9 cellular contexts compared by ENCODE assay signal in the genomic region with DNA sequence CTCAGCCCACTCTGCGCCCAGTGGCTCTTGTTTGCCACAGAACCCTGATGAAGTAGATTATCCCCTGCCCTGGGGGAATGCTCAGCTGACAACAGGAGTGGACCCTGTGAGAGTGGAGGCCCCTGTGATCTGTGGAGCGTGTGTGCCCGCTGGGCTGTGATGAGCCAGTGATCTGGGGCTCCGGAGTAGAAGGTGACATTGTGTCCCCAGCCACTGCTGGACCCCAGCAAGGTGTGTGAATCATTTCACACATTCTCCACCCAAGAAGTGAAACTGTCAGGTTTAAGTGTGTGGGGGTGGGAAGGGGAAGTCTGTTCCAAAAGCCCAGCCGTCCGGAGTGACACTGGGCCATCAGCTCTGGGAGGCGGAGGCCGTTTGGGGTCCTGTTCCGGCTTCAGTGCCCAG. TPM values are rescaled to one million over a fixed set of nuclear protein-coding genes. Genes with fewer than 3 reads are reported as not detected.
DNase-seq lines count a peak whose midpoint lies in the region; ATAC-seq and TF ChIP-seq lines count a peak whose summit lies in the region.
"Had no signal": no experiment of that assay in that cellular context is flagged by ENCODE, and none has a peak within 500 bp of the region (broad histone marks: within the 10 kb centered on the region; RNA-seq: fewer than 3 reads in every experiment).

No MANE protein-coding gene starts in this region.

- H3K36me3 Mint-ChIP-seq in CD14-positive monocyte, result peaks cover 18 to 19% of the 10 kb centered on the region in 2 donors

- TF ChIP-seq POLR2A in GM19099 (IDR thresholded peaks at IDR 0.05; ENCODE audit: extremely low read depth, insufficient read length, low read depth), result peak; percentile 17
- TF ChIP-seq POLR2A in breast epithelium (IDR thresholded peaks at IDR 0.05), result no peak
- TF ChIP-seq POLR2A in vagina (IDR thresholded peaks at IDR 0.05), result no peak

- H3K27me3 ChIP-seq in duodenal mucosa (ENCODE audit: control insufficient read depth in 1 of 2, insufficient read depth in 2 of 2, low read length in 2 of 2) (no peaks in the 10 kb centered on the region), breast epithelium (no peaks in the 10 kb centered on the region), vagina (no peaks in the 10 kb centered on the region)

- H3K4me3 ChIP-seq in duodenal mucosa (ENCODE audit: low read depth in 1 of 2, low read length in 2 of 2) (peak overlapping the region; percentile 40 to 54), breast epithelium (peak overlapping the region in 1 of 3 donors; percentile 4), vagina (no peak overlapping the region)

- H3K4me1 Mint-ChIP-seq in CD14-positive monocyte, result peaks cover 60% of the 10 kb centered on the region

- H3K27ac ChIP-seq in duodenal mucosa (ENCODE audit: low read depth, low read length) (no peak overlapping the region), breast epithelium (no peak overlapping the region), vagina (no peak overlapping the region)

- no peaks in the 10 kb centered on the region for H3K36me3 ChIP-seq in duodenal mucosa (ENCODE audit: control insufficient read depth in 1 of 2, insufficient read depth in 2 of 2, low read length in 2 of 2)
- H3K36me3 ChIP-seq in breast epithelium, result no peaks in the 10 kb centered on the region
- H3K36me3 ChIP-seq in vagina, result no peaks in the 10 kb centered on the region

- DNase-seq in CD14-positive monocyte (ENCODE audit: low spot score) (no peak), breast epithelium (ENCODE audit: low spot score in 2 of 2) (no peak), vagina (ENCODE audit: extremely low spot score in 2 of 2) (no peak), NCI-H774 (lab: John Stamatoyannopoulos, UW) (no peak)
- no peak for DNase-seq in activated CD4-positive, CD25-positive, alpha-beta regulatory T cell treated with anti-CD3 and anti-CD28 coated beads, Interleukin-2, amount 50 U/mL, for 72 hours
- DNase-seq: NCI-H446 treated with DMSO at 0.1 percent for 48 hours had no signal

- H3K9me3 Mint-ChIP-seq in CD14-positive monocyte, result no peaks in the 10 kb centered on the region

- no peak for TF ChIP-seq CTCF in CD14-positive monocyte (IDR thresholded peaks at IDR 0.05)
- TF ChIP-seq CTCF in breast epithelium (IDR thresholded peaks at IDR 0.05), result no peak
- no peak for TF ChIP-seq CTCF in vagina (IDR thresholded peaks at IDR 0.05)

- H3K27ac Mint-ChIP-seq in CD14-positive monocyte, result peak overlapping the region; percentile 25 to 90 (median 83)

- H3K9ac ChIP-seq in duodenal mucosa (ENCODE audit: low read depth in 1 of 2, low read length in 2 of 2), result peak overlapping the region; percentile 33 to 51

- peak; percentile 54 for ATAC-seq in HG03342 (IDR thresholded peaks at IDR 0.05; ENCODE audit: unreplicated experiment)

- H3K4me1 ChIP-seq in duodenal mucosa (ENCODE audit: control insufficient read depth in 1 of 2, insufficient read depth in 2 of 2, low read length in 2 of 2) (peaks cover 50 to 57% of the 10 kb centered on the region in 2 donors), breast epithelium (no peaks in the 10 kb centered on the region), vagina (peaks cover 47% of the 10 kb centered on the region)

- peak overlapping the region; percentile 47 to 83 for H3K4me3 Mint-ChIP-seq in CD14-positive monocyte

- peaks cover 0 to 3% (median 1%) of the 10 kb centered on the region in 3 donors for H3K27me3 Mint-ChIP-seq in CD14-positive monocyte (ENCODE audit: low read depth in 3 of 3)

- intact Hi-C loops in CD14-positive monocyte (cut with micrococcal nuclease), result no loop called here
- intact Hi-C loops in breast epithelium (cut with DNase I; ENCODE audit: low total_unique reads), result loop anchor here (10.0 kb wide), 1 partner anchor 88 kb away; no protein-coding TSS in a partner anchor
- intact Hi-C loops in vagina (cut with DNase I), result no loop called here

- H3K9me3 ChIP-seq in duodenal mucosa (ENCODE audit: control insufficient read depth in 1 of 2, low read length in 2 of 2) (no peaks in the 10 kb centered on the region), breast epithelium (no peaks in the 10 kb centered on the region), vagina (no peaks in the 10 kb centered on the region)

RNA-seq across cellular contexts. Expression of gene GRAMD4, which starts 33.1 kb away (rescaled TPM):
- polyA plus RNA-seq in CD14-positive monocyte, result 10 to 100 TPM in 1 of 2 donors, 1 to 10 TPM in 1; 9.5 to 12.6 TPM
- total RNA-seq in breast epithelium (10 to 100 TPM; 28.4 to 85.6 (median 61.0) TPM), vagina (28.7 TPM)

RNA-seq across cellular contexts. Expression of gene CELSR1, which starts 49.6 kb away (rescaled TPM):
- not detected for polyA plus RNA-seq in CD14-positive monocyte
- total RNA-seq in breast epithelium, result 10 to 100 TPM in 2 of 3 donors, under 1 TPM in 1; 0.96 to 36.7 (median 21.2) TPM
- total RNA-seq in vagina, result 32.9 TPM

Comparison
In these comparisons a context has a peak if more than half of its experiments do, and no peak if none do; other contexts are left out.
1. H3K4me3 ChIP-seq: peak in duodenal mucosa (2 of 2); none in vagina (0 of 2).